In the genomic region with DNA sequence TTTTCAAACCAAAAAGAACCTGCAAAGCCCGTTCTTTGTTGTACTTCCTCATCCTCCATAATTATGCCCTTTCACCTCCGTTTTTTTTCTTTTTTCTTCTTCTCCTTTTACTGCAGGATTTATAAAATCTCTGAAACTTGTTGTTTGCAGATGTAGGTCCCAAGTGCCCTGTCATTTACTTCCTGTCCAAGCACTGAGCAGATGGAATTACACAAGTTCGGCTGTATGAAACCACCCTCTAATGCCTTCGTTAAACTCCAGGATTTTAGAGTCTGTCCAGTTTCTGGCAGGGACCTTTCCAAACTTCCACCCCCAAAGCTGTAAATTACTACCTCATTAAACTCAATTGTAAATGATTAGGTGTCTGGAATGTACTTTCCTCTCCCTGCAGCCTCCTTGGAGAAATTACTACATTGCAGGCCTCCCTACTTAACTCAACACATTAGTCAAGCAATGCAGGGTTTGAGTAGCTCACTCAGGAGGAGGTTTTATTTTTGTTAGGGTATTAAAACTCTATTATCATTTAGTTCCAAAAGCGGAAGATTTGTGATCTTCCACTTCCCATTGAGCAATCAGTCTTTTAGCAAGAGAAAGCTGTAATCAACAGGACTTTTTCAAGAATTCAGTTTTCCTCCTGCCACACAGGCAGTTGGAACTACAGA, we compare ENCODE assay signal across 17 cellular contexts.
A peak's percentile ranks its signal among the peaks of the same experiment; 100 is the strongest.
DNase-seq lines count a peak whose midpoint lies in the region; FAIRE-seq and TF ChIP-seq lines count a peak whose summit lies in the region.
"Had no signal": no experiment of that assay in that cellular context is flagged by ENCODE, and none has a peak within 500 bp of the region (broad histone marks: within the 10 kb centered on the region; RNA-seq: fewer than 3 reads in every experiment).

No MANE protein-coding gene starts in this region.

- peaks cover 3% of the 10 kb centered on the region for H3K4me1 ChIP-seq in suprapubic skin

- H3K27ac ChIP-seq in HL-60 (replicated peaks) (peak overlapping the region; percentile 28), suprapubic skin (peak overlapping the region; percentile 55)
- H3K27ac ChIP-seq: cardiac muscle cell had no signal

- TF ChIP-seq CTCF in HL-60 (IDR thresholded peaks at IDR 0.05; ENCODE audit: insufficient read depth, low read length) (no peak), choroid plexus epithelial cell (conservative IDR thresholded peaks at IDR 0.05; ENCODE audit: low read depth, low read length) (no peak), suprapubic skin (IDR thresholded peaks at IDR 0.05) (no peak)

- no peak for FAIRE-seq in GM12892 (lab: Jason Lieb, UNC)
- FAIRE-seq: G401.6 had no signal

- TF ChIP-seq EP300 in suprapubic skin (IDR thresholded peaks at IDR 0.05), result no peak

- H3K36me3 ChIP-seq in suprapubic skin, result no peaks in the 10 kb centered on the region
- H3K36me3 ChIP-seq: cardiac muscle cell had no signal

- H3K9me3 ChIP-seq in suprapubic skin, result no peaks in the 10 kb centered on the region

- DNase-seq in HL-60 (ENCODE audit: low read depth in 1 of 2, low spot score in 1 of 2), result peak in 1 of 2 experiments; percentile 42
- DNase-seq in choroid plexus epithelial cell (ENCODE audit: low read depth), result peak; percentile 24
- peak; percentile 62 for DNase-seq in kidney tubule cell (ENCODE audit: low spot score)
- no peak for DNase-seq in suprapubic skin (ENCODE audit: low spot score in 2 of 2)
- DNase-seq in GF-D8 (lab: John Stamatoyannopoulos, UW), result no peak
- no peak for DNase-seq in T-helper 2 cell
- DNase-seq in NCI-H187 (lab: John Stamatoyannopoulos, UW), result no peak
- no peak for DNase-seq in GM12892 (ENCODE audit: insufficient read length)
- DNase-seq: activated CD8-positive, alpha-beta T cell treated with anti-CD3 and anti-CD28 coated beads, Interleukin-2, amount 10 ng/mL, durations not matched to agents 7 days and 5 days; activated effector memory CD4-positive, alpha-beta T cell treated with anti-CD3 and anti-CD28 coated beads, Interleukin-2, amount 50 U/mL, for 16 hours; CD8-positive, alpha-beta memory T cell; immature natural killer cell; NCI-H1417; NCI-H524 treated with DMSO at 0.1 percent for 48 hours; T-helper 9 cell had no signal

- no peak overlapping the region for H3K4me3 ChIP-seq in HL-60 (replicated peaks; ENCODE audit: insufficient read depth, low read length)
- no peak overlapping the region for H3K4me3 ChIP-seq in choroid plexus epithelial cell (ENCODE audit: low read depth, low read length)
- H3K4me3 ChIP-seq in suprapubic skin, result no peak overlapping the region
- H3K4me3 ChIP-seq: cardiac muscle cell had no signal

- 50% methylated on average over 5 of the region's 5 CpGs for WGBS in suprapubic skin

- no peaks in the 10 kb centered on the region for H3K27me3 ChIP-seq in HL-60 (ENCODE audit: insufficient read depth, poor library complexity, severe bottlenecking)
- H3K27me3 ChIP-seq in suprapubic skin, result no peaks in the 10 kb centered on the region
- H3K27me3 ChIP-seq: cardiac muscle cell had no signal

- TF ChIP-seq POLR2A in suprapubic skin (IDR thresholded peaks at IDR 0.05) (no peak), GM12892 (IDR thresholded peaks at IDR 0.05; ENCODE audit: low read depth, low read length) (no peak)

Comparison
In these comparisons a context has a peak if more than half of its experiments do, and no peak if none do; other contexts are left out.
1. DNase-seq: peak in choroid plexus epithelial cell (single experiment) and kidney tubule cell (single experiment); none in suprapubic skin (0 of 2), GF-D8 (single experiment), T-helper 2 cell (0 of 5), NCI-H187 (0 of 2) and GM12892 (single experiment).